14 cellular contexts compared by ENCODE assay signal in the genomic region with DNA sequence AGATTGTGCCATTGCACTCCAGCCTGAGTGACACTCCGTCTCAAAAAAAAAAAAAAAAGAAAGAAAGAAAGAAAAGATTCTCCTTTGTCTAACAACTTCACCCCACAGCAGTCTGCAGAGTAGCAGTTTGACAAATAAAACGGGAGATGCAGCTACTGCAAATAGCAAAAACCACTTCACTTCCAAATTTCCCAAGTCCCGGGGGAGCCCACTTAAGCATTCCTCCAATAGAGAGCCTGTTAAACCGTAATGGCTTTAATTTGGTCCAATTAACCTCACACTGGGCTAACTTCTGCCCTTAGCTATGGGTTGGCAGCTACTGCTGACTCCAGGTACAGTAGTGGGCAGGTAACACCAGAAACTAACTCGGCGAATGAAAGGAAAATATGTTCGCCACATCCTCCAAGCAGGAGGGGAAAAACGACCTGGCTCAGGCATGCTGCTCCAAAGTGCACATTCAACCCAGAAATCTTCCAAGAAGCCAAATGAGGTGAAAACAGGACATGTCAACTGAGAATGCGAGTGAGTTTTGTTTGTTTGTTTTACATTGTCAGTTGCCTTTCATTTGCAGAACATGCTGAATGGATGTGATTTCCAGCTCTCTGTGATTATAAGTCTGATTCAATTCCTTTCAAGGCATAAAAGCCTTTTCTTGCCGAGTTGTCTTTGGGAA.
A peak's percentile ranks its signal among the peaks of the same experiment; 100 is the strongest.
DNase-seq lines count a peak whose midpoint lies in the region; FAIRE-seq and TF ChIP-seq lines count a peak whose summit lies in the region.
"Had no signal": no experiment of that assay in that cellular context is flagged by ENCODE, and none has a peak within 500 bp of the region (broad histone marks: within the 10 kb centered on the region; RNA-seq: fewer than 3 reads in every experiment).

No MANE protein-coding gene starts in this region.

- H3K4ac ChIP-seq in trophoblast cell (ENCODE audit: low read depth, low read length): no peak overlapping the region

- H3K27me3 ChIP-seq in trophoblast cell (ENCODE audit: insufficient read depth, low read length): no peaks in the 10 kb centered on the region

- H2AFZ ChIP-seq in trophoblast cell (ENCODE audit: insufficient read depth, low read length, poor library complexity): no peak overlapping the region

- no peak for FAIRE-seq in urothelium cell line (lab: Jason Lieb, UNC)
- FAIRE-seq: A549, endothelial cell of umbilical vein had no signal

- no peak overlapping the region for H4K12ac ChIP-seq in trophoblast cell (ENCODE audit: low read depth, low read length)

- no peak overlapping the region for H3K18ac ChIP-seq in trophoblast cell (ENCODE audit: low read length)

- peaks cover 1% of the 10 kb centered on the region for H3K79me2 ChIP-seq in trophoblast cell (ENCODE audit: control insufficient read depth, insufficient read depth, low read length, poor library complexity)

- peaks cover 3% of the 10 kb centered on the region for H3K9me3 ChIP-seq in trophoblast cell (ENCODE audit: insufficient read depth, low read depth, low read length)
- H3K9me3 ChIP-seq: A549 had no signal

- H3K4me1 ChIP-seq in trophoblast cell (ENCODE audit: control insufficient read depth in 1 of 2, insufficient read depth in 2 of 2, low read length in 2 of 2): peaks cover 23 to 31% of the 10 kb centered on the region in 2 experiments

- in situ Hi-C loops in GM13976 (cut with MboI; ENCODE audit: low sequenced_read_pairs, unreplicated experiment): no loop called here

- peak overlapping the region in 1 of 2 donors; percentile 29 for H3K27ac ChIP-seq in coronary artery
- no peak overlapping the region for H3K27ac ChIP-seq in trophoblast cell (ENCODE audit: low read depth, low read length)
- H3K27ac ChIP-seq: A549 had no signal

- no peak overlapping the region for H2BK5ac ChIP-seq in trophoblast cell (ENCODE audit: low read depth, low read length, poor library complexity)

- peak overlapping the region; percentile 63 for H2BK120ac ChIP-seq in trophoblast cell (ENCODE audit: insufficient read depth, low read length, poor library complexity)

- no peak overlapping the region for H3K9ac ChIP-seq in trophoblast cell (ENCODE audit: low read length)

- no peak overlapping the region for H2AK5ac ChIP-seq in trophoblast cell (ENCODE audit: low read length)

- H4K91ac ChIP-seq in trophoblast cell (ENCODE audit: low read depth, low read length): peak overlapping the region; percentile 27

- no CpG with 5 or more reads among the region's 10 CpGs for WGBS in trophoblast cell (ENCODE audit: extremely low coverage, insufficient coverage, insufficient read length)

- DNase-seq in NCI-H187 (lab: John Stamatoyannopoulos, UW) (peak; percentile 12 to 46), NCI-H187 treated with DMSO at 0.1 percent for 48 hours (lab: John Stamatoyannopoulos, UW) (no peak), NCI-H2227 (lab: John Stamatoyannopoulos, UW; ENCODE audit: unreplicated experiment) (peak; percentile 8), coronary artery (ENCODE audit: low spot score) (peak; percentile 38), trophoblast cell (no peak), urothelium cell line (ENCODE audit: low spot score) (no peak), GM13976 (ENCODE audit: low spot score) (no peak)
- DNase-seq in stimulated activated CD4-positive, alpha-beta T cell treated with anti-CD3 and anti-CD28 coated beads, Interleukin-15, amount 100 ng/mL, for 24 hours: no peak
- DNase-seq: EL; NCI-H510A; nucleus accumbens; stimulated activated naive CD4-positive, alpha-beta T cell had no signal

- peaks cover 19% of the 10 kb centered on the region for H3K79me1 ChIP-seq in trophoblast cell (ENCODE audit: low read length)

- no peak overlapping the region for H3K4me2 ChIP-seq in trophoblast cell (ENCODE audit: low read length)
- H3K4me2 ChIP-seq: A549 had no signal

- no peak overlapping the region for H3K14ac ChIP-seq in trophoblast cell (ENCODE audit: low read length)

- no peaks in the 10 kb centered on the region for H3K36me3 ChIP-seq in trophoblast cell (ENCODE audit: control insufficient read depth in 1 of 2, insufficient read depth in 2 of 2, low read length in 2 of 2)

- H3K4me3 ChIP-seq in coronary artery (peak overlapping the region; percentile 53), trophoblast cell (ENCODE audit: low read depth, low read length) (no peak overlapping the region)
- H3K4me3 ChIP-seq: A549 had no signal

- no peak overlapping the region for H3K23ac ChIP-seq in trophoblast cell (ENCODE audit: low read length)

- TF ChIP-seq CTCF in coronary artery (IDR thresholded peaks at IDR 0.05): no peak
- TF ChIP-seq CTCF in GM13976 (IDR thresholded peaks at IDR 0.05; ENCODE audit: borderline replicate concordance, control extremely low read depth, extremely low read depth, insufficient read depth, missing control alignments): no peak

- peak overlapping the region; percentile 23 for H2BK12ac ChIP-seq in trophoblast cell (ENCODE audit: low read length)

- no peak overlapping the region for H4K8ac ChIP-seq in trophoblast cell (ENCODE audit: low read depth, low read length)

Comparison
In these comparisons a context has a peak if more than half of its experiments do, and no peak if none do; other contexts are left out.
1. DNase-seq: peak in NCI-H187 (2 of 2), NCI-H2227 (single experiment) and coronary artery (single experiment); none in NCI-H187 treated with DMSO at 0.1 percent for 48 hours (single experiment), trophoblast cell (0 of 2), urothelium cell line (single experiment), stimulated activated CD4-positive, alpha-beta T cell treated with anti-CD3 and anti-CD28 coated beads, Interleukin-15, amount 100 ng/mL, for 24 hours (single experiment) and GM13976 (single experiment).